ENCODE assay signal across 8 cellular contexts in the genomic region with DNA sequence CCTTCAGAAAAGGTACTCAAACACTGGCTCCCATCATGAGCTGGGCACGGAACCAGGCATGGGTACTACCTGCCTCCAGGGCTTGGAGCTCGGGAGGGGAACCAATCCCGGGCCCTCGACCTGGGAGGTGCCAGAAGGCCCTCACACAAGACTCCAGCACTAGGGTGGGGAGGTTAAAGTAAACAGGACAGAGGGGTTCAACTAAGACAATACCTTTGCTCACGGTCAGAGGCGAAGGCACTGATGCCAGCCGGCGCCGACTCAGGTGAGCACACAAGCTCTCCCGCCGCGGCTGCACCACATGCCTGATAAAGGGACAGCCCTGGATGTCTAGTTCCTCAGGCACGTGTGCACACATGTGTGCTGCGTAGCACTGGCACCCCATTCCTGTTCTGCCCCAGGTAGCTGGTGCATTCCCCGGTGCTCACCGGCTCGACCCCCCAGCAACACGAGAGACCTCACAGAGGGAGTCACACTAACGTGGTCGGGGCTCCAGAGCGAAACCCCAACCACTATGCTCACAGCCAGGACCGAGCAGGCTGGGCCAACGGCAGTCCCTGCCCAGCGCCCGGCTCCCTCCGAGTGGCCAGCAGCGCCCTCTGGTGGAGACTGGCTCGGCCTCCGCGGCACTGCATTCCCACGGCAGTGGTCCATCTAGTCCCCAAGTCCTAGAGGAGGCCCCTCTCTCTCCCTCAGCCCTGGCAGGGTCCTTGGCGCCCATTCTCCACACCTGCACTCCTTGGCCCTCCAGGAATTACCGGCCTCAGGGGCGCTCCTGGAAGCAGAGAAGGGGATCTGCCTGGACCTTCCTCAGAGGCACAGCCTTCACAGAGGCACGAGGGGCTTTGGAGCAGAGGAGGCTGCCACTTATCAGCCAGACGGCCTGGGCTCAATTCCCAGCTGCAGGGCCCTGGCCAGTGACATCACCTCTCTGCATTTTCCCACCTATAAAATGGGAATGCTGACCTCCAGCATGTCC. TPM values are rescaled to one million over a fixed set of nuclear protein-coding genes. Genes with fewer than 3 reads are reported as not detected.
A peak's percentile ranks its signal among the peaks of the same experiment; 100 is the strongest.
DNase-seq lines count a peak whose midpoint lies in the region; ATAC-seq and TF ChIP-seq lines count a peak whose summit lies in the region.

No MANE protein-coding gene starts in this region.

- no peaks in the 10 kb centered on the region for H3K36me3 ChIP-seq in CD8-positive, alpha-beta T cell (ENCODE audit: insufficient read depth, low read length)
- H3K36me3 ChIP-seq in RWPE2 (ENCODE audit: low read depth) = no peaks in the 10 kb centered on the region

- H3K27ac ChIP-seq in CD8-positive, alpha-beta T cell (ENCODE audit: low read depth, low read length) = no peak overlapping the region
- no peak overlapping the region for H3K27ac ChIP-seq in RWPE2 (ENCODE audit: poor library complexity, severe bottlenecking)

- peak; percentile 95 for TF ChIP-seq CTCF in CD8-positive, alpha-beta T cell (IDR thresholded peaks at IDR 0.05)
- TF ChIP-seq CTCF in RWPE2 (IDR thresholded peaks at IDR 0.05; ENCODE audit: poor library complexity, severe bottlenecking) (peak; percentile 79), foreskin fibroblast (IDR thresholded peaks at IDR 0.05; ENCODE audit: low read depth, low read length) (peak; percentile 96)

- no peaks in the 10 kb centered on the region for H3K9me3 Mint-ChIP-seq in CD8-positive, alpha-beta T cell

- no peaks in the 10 kb centered on the region for H3K27me3 Mint-ChIP-seq in CD8-positive, alpha-beta T cell (ENCODE audit: low read depth)

- H3K27ac Mint-ChIP-seq in CD8-positive, alpha-beta T cell = peak overlapping the region; percentile 18

- peaks cover 14% of the 10 kb centered on the region for H3K36me3 Mint-ChIP-seq in CD8-positive, alpha-beta T cell

- peak; percentile 67 for ATAC-seq in CD8-positive, alpha-beta T cell
- peak; percentile 78 for ATAC-seq in RWPE2 (ENCODE audit: low read depth)
- ATAC-seq in HG02623 (IDR thresholded peaks at IDR 0.05; ENCODE audit: unreplicated experiment) = no peak

- H3K4me3 ChIP-seq in CD8-positive, alpha-beta T cell (ENCODE audit: low read depth, low read length) = no peak overlapping the region
- no peak overlapping the region for H3K4me3 ChIP-seq in RWPE2 (ENCODE audit: severe bottlenecking)
- no peak overlapping the region for H3K4me3 ChIP-seq in foreskin fibroblast (ENCODE audit: low read depth in 1 of 2, low read length in 2 of 2)

- peak; percentile 56 to 84 (median 66) for DNase-seq in CD8-positive, alpha-beta T cell
- DNase-seq in HT1080 (ENCODE audit: low read depth) (peak; percentile 29), RWPE2 (ENCODE audit: low spot score) (peak; percentile 66), foreskin fibroblast (peak; percentile 52 to 85), occipital lobe (lab: John Stamatoyannopoulos, UW) (peak; percentile 73), stromal cell of bone marrow (ENCODE audit: low read depth) (peak; percentile 28)
- DNase-seq in activated effector memory CD4-positive, alpha-beta T cell treated with anti-CD3 and anti-CD28 coated beads, Interleukin-2, amount 50 U/mL, for 16 hours = peak; percentile 91

- intact Hi-C loops in CD8-positive, alpha-beta T cell (cut with DNase I, micrococcal nuclease) = loop anchor here in 1 of 2 experiments (1.0 to 2.0 kb wide), 4 partner anchors 59 to 312 kb away; no protein-coding TSS in a partner anchor

- H3K4me1 Mint-ChIP-seq in CD8-positive, alpha-beta T cell (ENCODE audit: low read depth) = peaks cover 70% of the 10 kb centered on the region

- CTCF ChIA-PET in CD8-positive, alpha-beta T cell (lab: Charles Lee) = interaction anchor here (0.6 to 3.3 kb wide), 16 partner anchors 8 to 315 kb away, joined by 3 to 26 read pairs (median 3); no protein-coding TSS in a partner anchor

- peak overlapping the region; percentile 26 for H3K4me3 Mint-ChIP-seq in CD8-positive, alpha-beta T cell

- H3K27me3 ChIP-seq in CD8-positive, alpha-beta T cell (ENCODE audit: insufficient read depth, low read length) = no peaks in the 10 kb centered on the region
- no peaks in the 10 kb centered on the region for H3K27me3 ChIP-seq in RWPE2 (ENCODE audit: insufficient read depth, poor library complexity, severe bottlenecking)

- peaks cover 51% of the 10 kb centered on the region for H3K4me1 ChIP-seq in CD8-positive, alpha-beta T cell (ENCODE audit: insufficient read depth, low read length)
- H3K4me1 ChIP-seq in RWPE2 (ENCODE audit: insufficient read depth, poor library complexity, severe bottlenecking) = no peaks in the 10 kb centered on the region

- no peaks in the 10 kb centered on the region for H3K9me3 ChIP-seq in CD8-positive, alpha-beta T cell (ENCODE audit: low read length)
- no peaks in the 10 kb centered on the region for H3K9me3 ChIP-seq in RWPE2 (ENCODE audit: severe bottlenecking)

- POLR2A ChIA-PET in CD8-positive, alpha-beta T cell (lab: Charles Lee) = no interaction called here

RNA-seq across cellular contexts. Expression of a gene that starts 28.8 kb away (rescaled TPM):
- 10 to 100 TPM; 33.2 to 37.3 TPM for total RNA-seq in CD8-positive, alpha-beta T cell
- 31.1 and 38.7 TPM in 2 replicates for total RNA-seq in HT1080 (2014; rRNA removed; shearing (Covaris generic))
- polyA plus RNA-seq in HT1080 (2015; cell fraction: cytosol; rRNA removed) = 14.0 and 19.9 TPM in 2 replicates
- 19.2 and 21.6 TPM in 2 replicates for polyA plus RNA-seq in HT1080 (2015; cell fraction: nucleus; rRNA removed)
- 13.7 TPM for total RNA-seq in occipital lobe

RNA-seq across cellular contexts. Expression of a gene that starts 56.7 kb away (rescaled TPM):
- 100 to 1,000 TPM; 123 to 130 TPM for total RNA-seq in CD8-positive, alpha-beta T cell
- total RNA-seq in HT1080 (2014; rRNA removed; shearing (Covaris generic)) = 0.07 and 0.40 TPM in 2 replicates
- polyA plus RNA-seq in HT1080 (2015; cell fraction: cytosol; rRNA removed) = 2.4 and 3.1 TPM in 2 replicates
- 3.3 and 3.4 TPM in 2 replicates for polyA plus RNA-seq in HT1080 (2015; cell fraction: nucleus; rRNA removed)
- total RNA-seq in occipital lobe = 5.6 TPM

Comparison
In these comparisons a context has a peak if more than half of its experiments do, and no peak if none do; other contexts are left out.
1. DNase-seq: peak in every context shown above with its lines; median percentile 91 in activated effector memory CD4-positive, alpha-beta T cell treated with anti-CD3 and anti-CD28 coated beads, Interleukin-2, amount 50 U/mL, for 16 hours; 73 in occipital lobe; 68 in foreskin fibroblast; 66 in CD8-positive, alpha-beta T cell; 66 in RWPE2; 29 in HT1080; 28 in stromal cell of bone marrow.
2. RNA of a gene that starts 56.7 kb away (total RNA-seq): 123 to 130 TPM in CD8-positive, alpha-beta T cell; 5.6 TPM in occipital lobe (single experiment) and 0.07 to 0.40 TPM in HT1080; every median in the first group is over 10 times any median in the second.
3. Peak in every context shown above with its lines, with median percentiles within 50 percentile points of each other: CTCF ChIP-seq.